Comparison of ENCODE assay signal across 8 cellular contexts in the genomic region with DNA sequence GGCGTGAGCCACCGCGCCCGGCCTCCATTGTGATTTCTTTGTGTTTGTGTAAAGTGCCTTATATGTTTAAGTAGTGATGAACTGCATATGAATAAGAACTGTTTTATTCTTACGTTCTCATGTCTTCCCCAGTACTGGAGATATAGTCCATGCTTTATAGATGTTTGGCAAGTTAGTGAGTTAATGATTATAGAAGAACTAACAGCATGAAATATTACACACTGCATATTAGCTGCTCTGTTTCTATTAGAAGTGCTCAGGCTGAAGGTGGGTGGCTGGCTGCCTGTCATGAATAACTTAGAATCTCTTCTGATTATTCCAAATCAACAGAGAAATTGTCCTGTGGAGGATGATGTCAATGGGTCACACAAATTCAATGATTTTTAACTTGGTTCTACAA.
"Had no signal": no experiment of that assay in that cellular context is flagged by ENCODE, and none has a peak within 500 bp of the region (broad histone marks: within the 10 kb centered on the region; RNA-seq: fewer than 3 reads in every experiment).

No MANE protein-coding gene starts in this region.

- H3K36me3 Mint-ChIP-seq: IgD-negative memory B cell had no signal

- ATAC-seq: HCT116, HepG2 had no signal

- DNase-seq: GM23248, GOT3, H7, HFFc6, KBM-7 had no signal

- H3K4me3 Mint-ChIP-seq: HFFc6, IgD-negative memory B cell had no signal

- H3K27ac Mint-ChIP-seq: HFFc6, IgD-negative memory B cell had no signal

- H3K4me1 Mint-ChIP-seq: IgD-negative memory B cell had no signal

- H3K27me3 Mint-ChIP-seq: IgD-negative memory B cell had no signal
